In genomic region chr14:67935371-67935770, GRCh38 we compare ENCODE assay signal across 26 cellular contexts.
DNase-seq lines count a peak whose midpoint lies in the region; ATAC-seq, FAIRE-seq and TF ChIP-seq lines count a peak whose summit lies in the region.
"Had no signal": no experiment of that assay in that cellular context is flagged by ENCODE, and none has a peak within 500 bp of the region (broad histone marks: within the 10 kb centered on the region; RNA-seq: fewer than 3 reads in every experiment).

No MANE protein-coding gene starts in this region.

- peak overlapping the region; percentile 40; the same call in 1 of the 2 replicates for H2BK12ac ChIP-seq in H1 (ENCODE audit: low read depth, low read length)

- no peak for TF ChIP-seq RAD21 in H1 (IDR thresholded peaks at IDR 0.05 in 1 of 2, conservative IDR thresholded peaks at IDR 0.05 in 1 of 2; ENCODE audit: low read depth in 2 of 2, low read length in 2 of 2)

- H3K23ac ChIP-seq in H1 (ENCODE audit: insufficient read length), result no peak overlapping the region

- no peak for TF ChIP-seq POLR2A in H1 (IDR thresholded peaks at IDR 0.05; ENCODE audit: control extremely low read depth in 1 of 2, low read depth in 2 of 2, low read length in 2 of 2)

- no peaks in the 10 kb centered on the region; the same call in 1 of the 2 replicates for H3K23me2 ChIP-seq in H1 (ENCODE audit: low read depth, low read length)

- CTCF ChIA-PET in H1 (lab: Charles Lee; ENCODE audit: partially characterized antibody), result interaction anchor here (0.6 kb wide), 2 partner anchors 271 to 387 kb away, joined by 3 read pairs; no protein-coding TSS in a partner anchor

- no peak overlapping the region for H3K4me3 ChIP-seq in HUES64 (ENCODE audit: low read length)
- no peak overlapping the region for H3K4me3 ChIP-seq in H1 (ENCODE audit: extremely low read depth in 1 of 4, insufficient read depth in 2 of 4, low read depth in 3 of 4, low read length in 4 of 4)
- no peak overlapping the region for H3K4me3 ChIP-seq in muscle layer of colon (ENCODE audit: low read depth in 1 of 2, low read length in 2 of 2)
- H3K4me3 ChIP-seq: GM23248, HAP-1, MG63 had no signal

- no peak overlapping the region for H3K4ac ChIP-seq in H1 (replicated peaks; ENCODE audit: insufficient read length, low read depth, low read length)

- in situ Hi-C loops in G401 (cut with HindIII; ENCODE audit: low sequenced_read_pairs), result no loop called here

- no peak overlapping the region for H2AFZ ChIP-seq in H1 (ENCODE audit: low read length)
- H2AFZ ChIP-seq: GM23248 had no signal

- 0 out of 2 replicates have a peak overlapping the region, but pooled peaks have one; percentile 75 for H3K18ac ChIP-seq in H1 (ENCODE audit: extremely low read depth, low read length)

- H2BK5ac ChIP-seq in H1 (ENCODE audit: low read depth, low read length), result no peak overlapping the region; the same call in 1 of the 2 replicates

- 0 out of 2 replicates have a peak overlapping the region, but pooled peaks have one; percentile 7 for H2AK5ac ChIP-seq in H1 (ENCODE audit: low read depth, low read length)

- TF ChIP-seq CTCF in H1 (IDR thresholded peaks at IDR 0.05; ENCODE audit: control extremely low read depth in 1 of 3, insufficient read depth in 1 of 3, low read depth in 1 of 3, low read length in 3 of 3), result no peak

- no peak overlapping the region for H2BK120ac ChIP-seq in H1 (replicated peaks; ENCODE audit: low read depth, low read length)

- H3K4me1 ChIP-seq in HUES64 (ENCODE audit: insufficient read depth, low read length) (peaks cover 56% of the 10 kb centered on the region), H1 (replicated peaks in 1 of 4; ENCODE audit: control insufficient read depth in 3 of 4, insufficient read depth in 4 of 4, low read length in 3 of 4) (peaks cover 5 to 18% (median 14%) of the 10 kb centered on the region in 4 experiments; a peak in 5 of 7 replicates), muscle layer of colon (ENCODE audit: insufficient read depth, low read length) (peaks cover 38% of the 10 kb centered on the region)
- H3K4me1 ChIP-seq: BE2C had no signal

- no peaks in the 10 kb centered on the region for H3K79me2 ChIP-seq in H1 (ENCODE audit: control insufficient read depth in 1 of 2, insufficient read depth in 2 of 2, low read length in 2 of 2)

- H3K27me3 ChIP-seq in HUES64 (ENCODE audit: insufficient read depth, low read length) (no peaks in the 10 kb centered on the region), H1 (replicated peaks in 1 of 4; ENCODE audit: control insufficient read depth in 3 of 4, extremely low read depth in 1 of 4, insufficient read depth in 3 of 4, low read length in 3 of 4) (no peaks in the 10 kb centered on the region), muscle layer of colon (ENCODE audit: control insufficient read depth in 1 of 2, insufficient read depth in 2 of 2, low read length in 2 of 2) (no peaks in the 10 kb centered on the region)
- H3K27me3 ChIP-seq: BE2C, MG63 had no signal

- POLR2A ChIA-PET in H1 (lab: Charles Lee; ENCODE audit: partially characterized antibody), result no interaction called here

- H3K56ac ChIP-seq in H1 (replicated peaks; ENCODE audit: insufficient read length, low read depth, low read length), result no peak overlapping the region

- H3K9me3 ChIP-seq in HUES64 (ENCODE audit: insufficient read depth, low read depth, low read length) (peaks cover 2% of the 10 kb centered on the region), H1 (ENCODE audit: insufficient read depth in 2 of 2, low read depth in 1 of 2, low read length in 1 of 2) (peaks cover 2 to 3% of the 10 kb centered on the region in 2 experiments; a peak in 2 of 4 replicates), muscle layer of colon (ENCODE audit: low read length) (no peaks in the 10 kb centered on the region)
- H3K9me3 ChIP-seq: BE2C, HAP-1, MG63 had no signal

- ATAC-seq in GM19023 (IDR thresholded peaks at IDR 0.05; ENCODE audit: unreplicated experiment) (no peak), GM18870 (IDR thresholded peaks at IDR 0.05; ENCODE audit: unreplicated experiment) (no peak), HG02763 (IDR thresholded peaks at IDR 0.05; ENCODE audit: unreplicated experiment) (no peak)
- ATAC-seq: PC-3, SK-N-SH treated with all-trans-retinoic acid at 6 μM for 48 hours had no signal

- WGBS in HUES64, result 90% methylated on average over 2 of the region's 2 CpGs
- 93% methylated on average over 2 of the region's 2 CpGs; no CpG with 5 or more reads in 1 of the 2 experiments for WGBS in H1 (ENCODE audit: extremely low coverage in 1 of 2, insufficient coverage in 1 of 2, insufficient read length in 1 of 2, insufficient replicate concordance in 2 of 2, low coverage in 1 of 2, low lambda C conversion rate in 2 of 2, missing lambda C conversion rate in 1 of 2), 2 experiments

- H3K36me3 ChIP-seq in HUES64 (ENCODE audit: insufficient read depth, low read length), result no peaks in the 10 kb centered on the region
- no peaks in the 10 kb centered on the region for H3K36me3 ChIP-seq in H1 (ENCODE audit: control insufficient read depth in 2 of 4, insufficient read depth in 4 of 4, low read length in 3 of 4)
- no peaks in the 10 kb centered on the region for H3K36me3 ChIP-seq in muscle layer of colon (ENCODE audit: insufficient read depth, low read length)
- H3K36me3 ChIP-seq: BE2C, HAP-1, MG63 had no signal

- no peaks in the 10 kb centered on the region for H3K79me1 ChIP-seq in H1 (ENCODE audit: low read depth, low read length)

- no peak overlapping the region for H3K9ac ChIP-seq in HUES64 (ENCODE audit: low read depth, low read length)
- no peak overlapping the region for H3K9ac ChIP-seq in H1 (replicated peaks in 1 of 4; ENCODE audit: extremely low read depth in 1 of 4, low read depth in 3 of 4, low read length in 3 of 4)
- H3K9ac ChIP-seq in muscle layer of colon (ENCODE audit: low read length), result no peak overlapping the region
- H3K9ac ChIP-seq: GM23248 had no signal

- no peak for TF ChIP-seq EP300 in H1 (IDR thresholded peaks at IDR 0.05; ENCODE audit: borderline replicate concordance in 1 of 2, low read depth in 2 of 2, low read length in 2 of 2)

- no peak overlapping the region; a peak in 1 of 4 replicates for H3K4me2 ChIP-seq in H1 (ENCODE audit: insufficient read depth in 1 of 2, low read depth in 2 of 2, low read length in 2 of 2)

- H4K8ac ChIP-seq in H1 (ENCODE audit: extremely low read depth, insufficient read depth, low read length), result no peak overlapping the region; the same call in 1 of the 2 replicates

- H4K5ac ChIP-seq in H1 (ENCODE audit: insufficient read length, low read depth, low read length), result no peak overlapping the region

- H3K14ac ChIP-seq in H1 (ENCODE audit: insufficient read length), result no peak overlapping the region

- no peak for FAIRE-seq in H1 (lab: Jason Lieb, UNC)
- FAIRE-seq: GM12892 had no signal

- no peak overlapping the region for H2BK15ac ChIP-seq in H1 (ENCODE audit: low read length)

- H4K20me1 ChIP-seq in H1 (replicated peaks in 1 of 2; ENCODE audit: control insufficient read depth in 1 of 2, insufficient read depth in 2 of 2, low read length in 2 of 2), result no peaks in the 10 kb centered on the region

- H3K27ac ChIP-seq in HUES64 (ENCODE audit: low read depth, low read length) (peak overlapping the region; percentile 92), H1 (ENCODE audit: low read depth, low read length) (no peak overlapping the region), muscle layer of colon (ENCODE audit: low read depth, low read length) (peak overlapping the region; percentile 46)
- H3K27ac ChIP-seq: GM23248 had no signal

- no peak for DNase-seq in H1 (ENCODE audit: low read depth in 1 of 2, low spot score in 2 of 2)
- DNase-seq in G401 (ENCODE audit: low spot score), result no peak
- DNase-seq: BE2C; CD8-positive, alpha-beta memory T cell; DMS 273 treated with DMSO at 0.1 percent for 48 hours; DMS79; EL; GF-D8; GM23248; KG1; MG63; NCI-H1105 treated with DMSO at 0.1 percent for 48 hours; NCI-H146; NCI-H2029; NCI-H446; NCI-H524 treated with DMSO at 0.1 percent for 48 hours; NCI-H774; PC-3 had no signal

- H4K91ac ChIP-seq in H1 (replicated peaks; ENCODE audit: insufficient read length, low read length), result peak overlapping the region; percentile 66

- peak overlapping the region; percentile 97 for H2BK20ac ChIP-seq in H1 (ENCODE audit: low read length)

TF ChIP-seq in H1, 55 proteins besides CTCF, POLR2A, EP300 and RAD21:
- TF ChIP-seq ASH2L (IDR thresholded peaks at IDR 0.05; ENCODE audit: low read length) (no peak), TAF1 (IDR thresholded peaks at IDR 0.05; ENCODE audit: low read depth, low read length) (no peak), CBX5 (IDR thresholded peaks at IDR 0.05; ENCODE audit: low read depth, low read length) (no peak), MAFK (IDR thresholded peaks at IDR 0.05; ENCODE audit: low read depth, low read length) (no peak), SIN3A (conservative IDR thresholded peaks at IDR 0.05 in 1 of 2, IDR thresholded peaks at IDR 0.05 in 1 of 2; ENCODE audit: low read depth in 1 of 2, low read length in 2 of 2) (no peak), SRF (IDR thresholded peaks at IDR 0.05; ENCODE audit: low read depth, low read length) (no peak), HDAC2 (IDR thresholded peaks at IDR 0.05; ENCODE audit: borderline replicate concordance in 1 of 2, low read depth in 2 of 2, low read length in 2 of 2) (0 out of 4 replicates have a peak, but pooled peaks of 1 of the 2 experiments have one; percentile 43), KDM1A (IDR thresholded peaks at IDR 0.05; ENCODE audit: borderline replicate concordance, low read length) (peak; percentile 75; the same call in 1 of the 2 replicates), YY1 (IDR thresholded peaks at IDR 0.05; ENCODE audit: low read depth, low read length) (no peak), SAP30 (IDR thresholded peaks at IDR 0.05; ENCODE audit: insufficient read depth, insufficient replicate concordance, low read length) (no peak), JUND (IDR thresholded peaks at IDR 0.05; ENCODE audit: low read length) (no peak), ATF2 (IDR thresholded peaks at IDR 0.05; ENCODE audit: low read length) (no peak), SP4 (IDR thresholded peaks at IDR 0.05; ENCODE audit: low read length) (no peak), SP2 (IDR thresholded peaks at IDR 0.05; ENCODE audit: low read length) (no peak), EZH2 (IDR thresholded peaks at IDR 0.05; ENCODE audit: low read depth, low read length, severe bottlenecking) (no peak), HDAC6 (IDR thresholded peaks at IDR 0.05; ENCODE audit: low read depth, low read length) (no peak)
TF ChIP-seq in H1: peak in this region for 2.
